1 cellular context compared by ENCODE assay signal in genomic region chr7:48537561-48537960, GRCh38.
TF ChIP-seq lines count a peak whose summit lies in the region.

No MANE protein-coding gene starts in this region.

TF ChIP-seq in H1, 55 proteins besides CTCF, POLR2A, EP300 and RAD21:
- TF ChIP-seq JUND (IDR thresholded peaks at IDR 0.05; ENCODE audit: low read length): no peak
- no peak for TF ChIP-seq BCL11A (IDR thresholded peaks at IDR 0.05; ENCODE audit: low read depth in 2 of 2, low read length in 2 of 2)
- no peak for TF ChIP-seq KDM4A (IDR thresholded peaks at IDR 0.05; ENCODE audit: low read depth, low read length, severe bottlenecking)
- no peak for TF ChIP-seq SAP30 (IDR thresholded peaks at IDR 0.05; ENCODE audit: insufficient read depth, insufficient replicate concordance, low read length)
- TF ChIP-seq SUZ12 (IDR thresholded peaks at IDR 0.05; ENCODE audit: low read length): no peak
- TF ChIP-seq, protein P1, sequence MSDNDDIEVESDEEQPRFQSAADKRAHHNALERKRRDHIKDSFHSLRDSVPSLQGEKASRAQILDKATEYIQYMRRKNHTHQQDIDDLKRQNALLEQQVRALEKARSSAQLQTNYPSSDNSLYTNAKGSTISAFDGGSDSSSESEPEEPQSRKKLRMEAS (IDR thresholded peaks at IDR 0.05): no peak
- no peak for TF ChIP-seq RBBP5 (IDR thresholded peaks at IDR 0.05; ENCODE audit: borderline replicate concordance, low read depth, low read length)
